Comparison of ENCODE assay signal across 1 cellular context in genomic region chr12:100184549-100184948, GRCh38.
TF ChIP-seq lines count a peak whose summit lies in the region.

No MANE protein-coding gene starts in this region.

TF ChIP-seq in HepG2, 621 proteins besides CTCF, POLR2A, EP300 and RAD21 (continued from another document and continues in another):
- TF ChIP-seq, protein P1, sequence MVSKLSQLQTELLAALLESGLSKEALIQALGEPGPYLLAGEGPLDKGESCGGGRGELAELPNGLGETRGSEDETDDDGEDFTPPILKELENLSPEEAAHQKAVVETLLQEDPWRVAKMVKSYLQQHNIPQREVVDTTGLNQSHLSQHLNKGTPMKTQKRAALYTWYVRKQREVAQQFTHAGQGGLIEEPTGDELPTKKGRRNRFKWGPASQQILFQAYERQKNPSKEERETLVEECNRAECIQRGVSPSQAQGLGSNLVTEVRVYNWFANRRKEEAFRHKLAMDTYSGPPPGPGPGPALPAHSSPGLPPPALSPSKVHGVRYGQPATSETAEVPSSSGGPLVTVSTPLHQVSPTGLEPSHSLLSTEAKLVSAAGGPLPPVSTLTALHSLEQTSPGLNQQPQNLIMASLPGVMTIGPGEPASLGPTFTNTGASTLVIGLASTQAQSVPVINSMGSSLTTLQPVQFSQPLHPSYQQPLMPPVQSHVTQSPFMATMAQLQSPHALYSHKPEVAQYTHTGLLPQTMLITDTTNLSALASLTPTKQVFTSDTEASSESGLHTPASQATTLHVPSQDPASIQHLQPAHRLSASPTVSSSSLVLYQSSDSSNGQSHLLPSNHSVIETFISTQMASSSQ (IDR thresholded peaks at IDR 0.05; ENCODE audit: low read depth), result no peak
- TF ChIP-seq, protein P1 (CRISPR knock-in tag; IDR thresholded peaks at IDR 0.05; ENCODE audit: borderline replicate concordance), result no peak
- no peak for TF ChIP-seq ZEB1 (IDR thresholded peaks at IDR 0.05; ENCODE audit: insufficient replicate concordance, low read depth)
- TF ChIP-seq AHR (CRISPR knock-in tag; IDR thresholded peaks at IDR 0.05), result no peak
- TF ChIP-seq, protein P2, sequence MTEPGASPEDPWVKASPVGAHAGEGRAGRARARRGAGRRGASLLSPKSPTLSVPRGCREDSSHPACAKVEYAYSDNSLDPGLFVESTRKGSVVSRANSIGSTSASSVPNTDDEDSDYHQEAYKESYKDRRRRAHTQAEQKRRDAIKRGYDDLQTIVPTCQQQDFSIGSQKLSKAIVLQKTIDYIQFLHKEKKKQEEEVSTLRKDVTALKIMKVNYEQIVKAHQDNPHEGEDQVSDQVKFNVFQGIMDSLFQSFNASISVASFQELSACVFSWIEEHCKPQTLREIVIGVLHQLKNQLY (CRISPR knock-in tag; IDR thresholded peaks at IDR 0.05), result no peak
- TF ChIP-seq STAT5B (CRISPR knock-in tag; IDR thresholded peaks at IDR 0.05), result no peak
- no peak for TF ChIP-seq GATA4 (IDR thresholded peaks at IDR 0.05; ENCODE audit: borderline replicate concordance, low read depth)
- no peak for TF ChIP-seq BRCA1 (CRISPR knock-in tag; IDR thresholded peaks at IDR 0.05)
- no peak for TF ChIP-seq ZNF557 (CRISPR knock-in tag; IDR thresholded peaks at IDR 0.05)
- TF ChIP-seq, protein P3, sequence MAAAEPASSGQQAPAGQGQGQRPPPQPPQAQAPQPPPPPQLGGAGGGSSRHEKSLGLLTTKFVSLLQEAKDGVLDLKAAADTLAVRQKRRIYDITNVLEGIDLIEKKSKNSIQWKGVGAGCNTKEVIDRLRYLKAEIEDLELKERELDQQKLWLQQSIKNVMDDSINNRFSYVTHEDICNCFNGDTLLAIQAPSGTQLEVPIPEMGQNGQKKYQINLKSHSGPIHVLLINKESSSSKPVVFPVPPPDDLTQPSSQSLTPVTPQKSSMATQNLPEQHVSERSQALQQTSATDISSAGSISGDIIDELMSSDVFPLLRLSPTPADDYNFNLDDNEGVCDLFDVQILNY (CRISPR knock-in tag; conservative IDR thresholded peaks at IDR 0.05), result no peak
- no peak for TF ChIP-seq JDP2 (CRISPR knock-in tag; IDR thresholded peaks at IDR 0.05; ENCODE audit: borderline replicate concordance)
- no peak for TF ChIP-seq ZNF136 (CRISPR knock-in tag; IDR thresholded peaks at IDR 0.05; ENCODE audit: low read depth)
- TF ChIP-seq, protein P4, sequence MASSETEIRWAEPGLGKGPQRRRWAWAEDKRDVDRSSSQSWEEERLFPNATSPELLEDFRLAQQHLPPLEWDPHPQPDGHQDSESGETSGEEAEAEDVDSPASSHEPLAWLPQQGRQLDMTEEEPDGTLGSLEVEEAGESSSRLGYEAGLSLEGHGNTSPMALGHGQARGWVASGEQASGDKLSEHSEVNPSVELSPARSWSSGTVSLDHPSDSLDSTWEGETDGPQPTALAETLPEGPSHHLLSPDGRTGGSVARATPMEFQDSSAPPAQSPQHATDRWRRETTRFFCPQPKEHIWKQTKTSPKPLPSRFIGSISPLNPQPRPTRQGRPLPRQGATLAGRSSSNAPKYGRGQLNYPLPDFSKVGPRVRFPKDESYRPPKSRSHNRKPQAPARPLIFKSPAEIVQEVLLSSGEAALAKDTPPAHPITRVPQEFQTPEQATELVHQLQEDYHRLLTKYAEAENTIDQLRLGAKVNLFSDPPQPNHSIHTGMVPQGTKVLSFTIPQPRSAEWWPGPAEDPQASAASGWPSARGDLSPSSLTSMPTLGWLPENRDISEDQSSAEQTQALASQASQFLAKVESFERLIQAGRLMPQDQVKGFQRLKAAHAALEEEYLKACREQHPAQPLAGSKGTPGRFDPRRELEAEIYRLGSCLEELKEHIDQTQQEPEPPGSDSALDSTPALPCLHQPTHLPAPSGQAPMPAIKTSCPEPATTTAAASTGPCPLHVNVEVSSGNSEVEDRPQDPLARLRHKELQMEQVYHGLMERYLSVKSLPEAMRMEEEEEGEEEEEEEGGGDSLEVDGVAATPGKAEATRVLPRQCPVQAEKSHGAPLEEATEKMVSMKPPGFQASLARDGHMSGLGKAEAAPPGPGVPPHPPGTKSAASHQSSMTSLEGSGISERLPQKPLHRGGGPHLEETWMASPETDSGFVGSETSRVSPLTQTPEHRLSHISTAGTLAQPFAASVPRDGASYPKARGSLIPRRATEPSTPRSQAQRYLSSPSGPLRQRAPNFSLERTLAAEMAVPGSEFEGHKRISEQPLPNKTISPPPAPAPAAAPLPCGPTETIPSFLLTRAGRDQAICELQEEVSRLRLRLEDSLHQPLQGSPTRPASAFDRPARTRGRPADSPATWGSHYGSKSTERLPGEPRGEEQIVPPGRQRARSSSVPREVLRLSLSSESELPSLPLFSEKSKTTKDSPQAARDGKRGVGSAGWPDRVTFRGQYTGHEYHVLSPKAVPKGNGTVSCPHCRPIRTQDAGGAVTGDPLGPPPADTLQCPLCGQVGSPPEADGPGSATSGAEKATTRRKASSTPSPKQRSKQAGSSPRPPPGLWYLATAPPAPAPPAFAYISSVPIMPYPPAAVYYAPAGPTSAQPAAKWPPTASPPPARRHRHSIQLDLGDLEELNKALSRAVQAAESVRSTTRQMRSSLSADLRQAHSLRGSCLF (CRISPR knock-in tag; IDR thresholded peaks at IDR 0.05; ENCODE audit: borderline replicate concordance), result no peak
- peak; percentile 62 for TF ChIP-seq RARA (CRISPR knock-in tag; IDR thresholded peaks at IDR 0.05)
- no peak for TF ChIP-seq TEAD2 (CRISPR knock-in tag; IDR thresholded peaks at IDR 0.05)
- TF ChIP-seq, protein P5, sequence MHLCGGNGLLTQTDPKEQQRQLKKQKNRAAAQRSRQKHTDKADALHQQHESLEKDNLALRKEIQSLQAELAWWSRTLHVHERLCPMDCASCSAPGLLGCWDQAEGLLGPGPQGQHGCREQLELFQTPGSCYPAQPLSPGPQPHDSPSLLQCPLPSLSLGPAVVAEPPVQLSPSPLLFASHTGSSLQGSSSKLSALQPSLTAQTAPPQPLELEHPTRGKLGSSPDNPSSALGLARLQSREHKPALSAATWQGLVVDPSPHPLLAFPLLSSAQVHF (CRISPR knock-in tag; IDR thresholded peaks at IDR 0.05), result no peak
- no peak for TF ChIP-seq ZNF607 (CRISPR knock-in tag; IDR thresholded peaks at IDR 0.05; ENCODE audit: borderline replicate concordance)
- TF ChIP-seq ZNF20 (CRISPR knock-in tag; IDR thresholded peaks at IDR 0.05), result no peak
- no peak for TF ChIP-seq ZNF670 (CRISPR knock-in tag; IDR thresholded peaks at IDR 0.05; ENCODE audit: borderline replicate concordance)
- TF ChIP-seq GATAD2A (CRISPR knock-in tag; IDR thresholded peaks at IDR 0.05), result peak; percentile 77
- TF ChIP-seq DPF2 (CRISPR knock-in tag; IDR thresholded peaks at IDR 0.05; ENCODE audit: borderline replicate concordance, low read depth), result no peak
- TF ChIP-seq SOX6 (IDR thresholded peaks at IDR 0.05), result no peak
- TF ChIP-seq SOX6 (CRISPR knock-in tag; IDR thresholded peaks at IDR 0.05), result peak; percentile 44; the same call in 1 of the 2 replicates
- TF ChIP-seq KLF9 (CRISPR knock-in tag; IDR thresholded peaks at IDR 0.05; ENCODE audit: low read depth), result no peak
- 0 out of 2 replicates have a peak, but pooled peaks have one; percentile 45 for TF ChIP-seq ZMYM2 (CRISPR knock-in tag; IDR thresholded peaks at IDR 0.05)
- TF ChIP-seq, protein P6, sequence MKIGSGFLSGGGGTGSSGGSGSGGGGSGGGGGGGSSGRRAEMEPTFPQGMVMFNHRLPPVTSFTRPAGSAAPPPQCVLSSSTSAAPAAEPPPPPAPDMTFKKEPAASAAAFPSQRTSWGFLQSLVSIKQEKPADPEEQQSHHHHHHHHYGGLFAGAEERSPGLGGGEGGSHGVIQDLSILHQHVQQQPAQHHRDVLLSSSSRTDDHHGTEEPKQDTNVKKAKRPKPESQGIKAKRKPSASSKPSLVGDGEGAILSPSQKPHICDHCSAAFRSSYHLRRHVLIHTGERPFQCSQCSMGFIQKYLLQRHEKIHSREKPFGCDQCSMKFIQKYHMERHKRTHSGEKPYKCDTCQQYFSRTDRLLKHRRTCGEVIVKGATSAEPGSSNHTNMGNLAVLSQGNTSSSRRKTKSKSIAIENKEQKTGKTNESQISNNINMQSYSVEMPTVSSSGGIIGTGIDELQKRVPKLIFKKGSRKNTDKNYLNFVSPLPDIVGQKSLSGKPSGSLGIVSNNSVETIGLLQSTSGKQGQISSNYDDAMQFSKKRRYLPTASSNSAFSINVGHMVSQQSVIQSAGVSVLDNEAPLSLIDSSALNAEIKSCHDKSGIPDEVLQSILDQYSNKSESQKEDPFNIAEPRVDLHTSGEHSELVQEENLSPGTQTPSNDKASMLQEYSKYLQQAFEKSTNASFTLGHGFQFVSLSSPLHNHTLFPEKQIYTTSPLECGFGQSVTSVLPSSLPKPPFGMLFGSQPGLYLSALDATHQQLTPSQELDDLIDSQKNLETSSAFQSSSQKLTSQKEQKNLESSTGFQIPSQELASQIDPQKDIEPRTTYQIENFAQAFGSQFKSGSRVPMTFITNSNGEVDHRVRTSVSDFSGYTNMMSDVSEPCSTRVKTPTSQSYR (CRISPR knock-in tag; IDR thresholded peaks at IDR 0.05; ENCODE audit: borderline replicate concordance), result no peak
- no peak for TF ChIP-seq HOXA7 (CRISPR knock-in tag; IDR thresholded peaks at IDR 0.05)
- no peak for TF ChIP-seq ZSCAN29 (CRISPR knock-in tag; conservative IDR thresholded peaks at IDR 0.05)
- TF ChIP-seq, protein P7, sequence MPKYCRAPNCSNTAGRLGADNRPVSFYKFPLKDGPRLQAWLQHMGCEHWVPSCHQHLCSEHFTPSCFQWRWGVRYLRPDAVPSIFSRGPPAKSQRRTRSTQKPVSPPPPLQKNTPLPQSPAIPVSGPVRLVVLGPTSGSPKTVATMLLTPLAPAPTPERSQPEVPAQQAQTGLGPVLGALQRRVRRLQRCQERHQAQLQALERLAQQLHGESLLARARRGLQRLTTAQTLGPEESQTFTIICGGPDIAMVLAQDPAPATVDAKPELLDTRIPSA (CRISPR knock-in tag; IDR thresholded peaks at IDR 0.05; ENCODE audit: borderline replicate concordance), result no peak
- TF ChIP-seq TOE1 (CRISPR knock-in tag; IDR thresholded peaks at IDR 0.05), result no peak
- no peak for TF ChIP-seq ZSCAN20 (CRISPR knock-in tag; IDR thresholded peaks at IDR 0.05; ENCODE audit: borderline replicate concordance)
- no peak for TF ChIP-seq ZNF749 (CRISPR knock-in tag; IDR thresholded peaks at IDR 0.05; ENCODE audit: borderline replicate concordance)
- TF ChIP-seq ZC3H13 (CRISPR knock-in tag; IDR thresholded peaks at IDR 0.05), result no peak
- TF ChIP-seq SMAD1 (CRISPR knock-in tag; IDR thresholded peaks at IDR 0.05; ENCODE audit: borderline replicate concordance, low read depth), result no peak
- peak; percentile 32; the same call in 1 of the 2 replicates for TF ChIP-seq ISL2 (CRISPR knock-in tag; IDR thresholded peaks at IDR 0.05)
- no peak for TF ChIP-seq ZFP90 (CRISPR knock-in tag; IDR thresholded peaks at IDR 0.05; ENCODE audit: borderline replicate concordance)
- TF ChIP-seq NFIC (IDR thresholded peaks at IDR 0.05; ENCODE audit: low read length), result peak; percentile 22; the same call in 1 of the 2 replicates
- TF ChIP-seq, protein P8, sequence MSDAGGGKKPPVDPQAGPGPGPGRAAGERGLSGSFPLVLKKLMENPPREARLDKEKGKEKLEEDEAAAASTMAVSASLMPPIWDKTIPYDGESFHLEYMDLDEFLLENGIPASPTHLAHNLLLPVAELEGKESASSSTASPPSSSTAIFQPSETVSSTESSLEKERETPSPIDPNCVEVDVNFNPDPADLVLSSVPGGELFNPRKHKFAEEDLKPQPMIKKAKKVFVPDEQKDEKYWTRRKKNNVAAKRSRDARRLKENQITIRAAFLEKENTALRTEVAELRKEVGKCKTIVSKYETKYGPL (CRISPR knock-in tag; IDR thresholded peaks at IDR 0.05), result 0 out of 2 replicates have a peak, but pooled peaks have one; percentile 49
- TF ChIP-seq, protein P9, sequence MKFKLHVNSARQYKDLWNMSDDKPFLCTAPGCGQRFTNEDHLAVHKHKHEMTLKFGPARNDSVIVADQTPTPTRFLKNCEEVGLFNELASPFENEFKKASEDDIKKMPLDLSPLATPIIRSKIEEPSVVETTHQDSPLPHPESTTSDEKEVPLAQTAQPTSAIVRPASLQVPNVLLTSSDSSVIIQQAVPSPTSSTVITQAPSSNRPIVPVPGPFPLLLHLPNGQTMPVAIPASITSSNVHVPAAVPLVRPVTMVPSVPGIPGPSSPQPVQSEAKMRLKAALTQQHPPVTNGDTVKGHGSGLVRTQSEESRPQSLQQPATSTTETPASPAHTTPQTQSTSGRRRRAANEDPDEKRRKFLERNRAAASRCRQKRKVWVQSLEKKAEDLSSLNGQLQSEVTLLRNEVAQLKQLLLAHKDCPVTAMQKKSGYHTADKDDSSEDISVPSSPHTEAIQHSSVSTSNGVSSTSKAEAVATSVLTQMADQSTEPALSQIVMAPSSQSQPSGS (CRISPR knock-in tag; IDR thresholded peaks at IDR 0.05), result no peak
- TF ChIP-seq ARID5B (CRISPR knock-in tag; IDR thresholded peaks at IDR 0.05), result peak; percentile 69
- no peak for TF ChIP-seq ZNF567 (CRISPR knock-in tag; IDR thresholded peaks at IDR 0.05; ENCODE audit: borderline replicate concordance)
- 0 out of 2 replicates have a peak, but pooled peaks have one; percentile 6 for TF ChIP-seq FOXK1 (CRISPR knock-in tag; IDR thresholded peaks at IDR 0.05; ENCODE audit: borderline replicate concordance, low read depth)
